Comparison of ENCODE assay signal across 8 cellular contexts in the genomic region with DNA sequence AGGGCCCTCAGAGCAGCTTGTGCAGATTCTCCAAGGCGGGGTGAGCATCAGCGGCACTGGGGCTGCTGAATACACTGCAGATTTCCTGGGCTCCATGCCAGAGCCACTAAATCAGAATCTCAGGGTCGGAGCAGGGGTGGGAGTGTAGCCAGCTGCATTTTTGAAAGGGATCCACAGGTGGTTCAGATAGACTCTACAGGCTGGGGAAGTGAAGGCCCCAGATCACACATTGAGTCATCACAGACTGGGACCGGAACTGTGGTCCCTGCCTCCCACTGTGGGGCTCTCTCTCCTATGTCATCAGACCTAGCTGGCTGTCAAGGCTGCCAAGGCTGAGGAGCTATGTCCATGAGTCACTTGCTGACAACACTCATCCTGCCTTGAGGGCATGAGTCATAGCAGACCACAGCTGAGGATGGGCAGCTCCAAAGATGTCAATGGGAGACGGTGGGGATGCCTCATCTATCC.
DNase-seq lines count a peak whose midpoint lies in the region; ATAC-seq and TF ChIP-seq lines count a peak whose summit lies in the region.

No MANE protein-coding gene starts in this region.

- H2BK120ac ChIP-seq in mesendoderm (ENCODE audit: low read depth, low read length) = no peak overlapping the region

- intact Hi-C loops in ascending aorta (cut with DNase I) = loop anchor here (5.0 kb wide), 1 partner anchor 161 kb away; the partner anchor contains the start of gene MAMLD1

- no CpG with 5 or more reads among the region's 5 CpGs for WGBS in mesendoderm (ENCODE audit: extremely low coverage, insufficient coverage, low lambda C conversion rate)

- ATAC-seq in GM19025 (IDR thresholded peaks at IDR 0.05; ENCODE audit: low read depth, unreplicated experiment) (peak; percentile 99), HG03095 (IDR thresholded peaks at IDR 0.05; ENCODE audit: unreplicated experiment) (peak; percentile 99)

- no peak overlapping the region for H2AK5ac ChIP-seq in mesendoderm (ENCODE audit: low read length)

- no peak overlapping the region for H3K4me2 ChIP-seq in mesendoderm (ENCODE audit: low read length)

- H3K36me3 Mint-ChIP-seq in type B pancreatic cell = no peaks in the 10 kb centered on the region

- DNase-seq in AG20443 (ENCODE audit: low spot score) (peak; percentile 92), RKO (ENCODE audit: low spot score) (peak; percentile 90), ascending aorta (ENCODE audit: low spot score in 2 of 2) (peak; percentile 60 to 89), mesendoderm (peak; percentile 79), type B pancreatic cell (ENCODE audit: extremely low spot score, unreplicated experiment) (peak; percentile 37), iPS-NIHi11 (ENCODE audit: low spot score) (no peak)

- H3K27ac ChIP-seq in ascending aorta (no peak overlapping the region), mesendoderm (ENCODE audit: low read depth, low read length) (no peak overlapping the region)

- H2BK15ac ChIP-seq in mesendoderm (replicated peaks; ENCODE audit: low read depth) = no peak overlapping the region

- H3K9ac ChIP-seq in mesendoderm (ENCODE audit: low read length) = no peak overlapping the region

- no peak overlapping the region for H3K4me3 Mint-ChIP-seq in type B pancreatic cell

- H4K5ac ChIP-seq in mesendoderm (ENCODE audit: low read length) = no peak overlapping the region

- H3K9me3 ChIP-seq in ascending aorta = no peaks in the 10 kb centered on the region

- H3K27me3 ChIP-seq in ascending aorta = no peaks in the 10 kb centered on the region
- no peaks in the 10 kb centered on the region for H3K27me3 ChIP-seq in mesendoderm (ENCODE audit: insufficient read depth, low read length, poor library complexity)

- H3K4me3 ChIP-seq in ascending aorta = no peak overlapping the region
- H3K4me3 ChIP-seq in mesendoderm (ENCODE audit: low read length) = no peak overlapping the region

- no peaks in the 10 kb centered on the region for H3K4me1 Mint-ChIP-seq in type B pancreatic cell (ENCODE audit: unreplicated experiment)

- no peaks in the 10 kb centered on the region for H3K27me3 Mint-ChIP-seq in type B pancreatic cell

- no peak overlapping the region for H3K4ac ChIP-seq in mesendoderm (ENCODE audit: low read depth, low read length)

- no peak overlapping the region for H3K27ac Mint-ChIP-seq in type B pancreatic cell

- no peak overlapping the region for H3K18ac ChIP-seq in mesendoderm (ENCODE audit: low read length)

- H4K8ac ChIP-seq in mesendoderm (ENCODE audit: low read depth, low read length) = no peak overlapping the region

- no peak overlapping the region for H3K56ac ChIP-seq in mesendoderm (ENCODE audit: low read length)

- H3K23ac ChIP-seq in mesendoderm (ENCODE audit: low read length) = no peak overlapping the region

- no peaks in the 10 kb centered on the region for H3K4me1 ChIP-seq in ascending aorta
- H3K4me1 ChIP-seq in mesendoderm (ENCODE audit: control insufficient read depth, low read depth, low read length) = no peaks in the 10 kb centered on the region

- H2BK5ac ChIP-seq in mesendoderm (ENCODE audit: low read length) = no peak overlapping the region

- H3K36me3 ChIP-seq in ascending aorta = no peaks in the 10 kb centered on the region
- no peaks in the 10 kb centered on the region for H3K36me3 ChIP-seq in mesendoderm (ENCODE audit: control insufficient read depth, insufficient read depth, low read length)

- H3K9me3 Mint-ChIP-seq in type B pancreatic cell = no peaks in the 10 kb centered on the region

- no peaks in the 10 kb centered on the region for H3K79me2 ChIP-seq in mesendoderm (ENCODE audit: control insufficient read depth, insufficient read depth, low read length)

- no peaks in the 10 kb centered on the region for H3K79me1 ChIP-seq in mesendoderm (ENCODE audit: low read length)

- TF ChIP-seq CTCF in ascending aorta (IDR thresholded peaks at IDR 0.05) (no peak), type B pancreatic cell (conservative IDR thresholded peaks at IDR 0.05) (no peak)
